ENCODE assay signal across 22 cellular contexts in genomic region chr17:4003131-4003500, GRCh38. TPM values are rescaled to one million over a fixed set of nuclear protein-coding genes. Genes with fewer than 3 reads are reported as not detected.
DNase-seq lines count a peak whose midpoint lies in the region; ATAC-seq and TF ChIP-seq lines count a peak whose summit lies in the region.
"Had no signal": no experiment of that assay in that cellular context is flagged by ENCODE, and none has a peak within 500 bp of the region (broad histone marks: within the 10 kb centered on the region; RNA-seq: fewer than 3 reads in every experiment).

No MANE protein-coding gene starts in this region.

- ATAC-seq in GM21619 (IDR thresholded peaks at IDR 0.05; ENCODE audit: unreplicated experiment) (no peak), HG03432 (IDR thresholded peaks at IDR 0.05; ENCODE audit: unreplicated experiment) (no peak), HG02884 (IDR thresholded peaks at IDR 0.05; ENCODE audit: unreplicated experiment) (no peak), GM19463 (IDR thresholded peaks at IDR 0.05; ENCODE audit: unreplicated experiment) (no peak)
- ATAC-seq: activated CD8-positive, alpha-beta T cell treated with anti-CD3 and anti-CD28 coated beads, Interleukin-2, amount 10 ng/mL, durations not matched to agents 7 days and 5 days had no signal

- no peak overlapping the region for H2AFZ ChIP-seq in ACC112 (ENCODE audit: low read length, unreplicated experiment)
- H2AFZ ChIP-seq: parathyroid adenoma had no signal

- H3K79me2 ChIP-seq in ACC112 (ENCODE audit: control insufficient read depth, insufficient read depth, low read length, unreplicated experiment), result no peaks in the 10 kb centered on the region
- H3K79me2 ChIP-seq: parathyroid adenoma had no signal

- peak overlapping the region; percentile 58; the same call in 1 of the 2 replicates for H3K27ac ChIP-seq in ACC112 (ENCODE audit: low read depth, low read length)
- H3K27ac ChIP-seq: breast epithelium, parathyroid adenoma, skin epidermis, testis had no signal

- H3K4me3 Mint-ChIP-seq in glutamatergic neuron (ENCODE audit: unreplicated experiment), result peak overlapping the region; percentile 46
- H3K4me3 Mint-ChIP-seq: activated B cell treated with CpG ODN at 0.5 μM for 24 hours; activated CD8-positive, alpha-beta T cell treated with anti-CD3 and anti-CD28 coated beads, Interleukin-2, amount 10 ng/mL, durations not matched to agents 7 days and 5 days; activated naive CD8-positive, alpha-beta T cell treated with anti-CD3 and anti-CD28 coated beads, Interleukin-2, amount 10 ng/mL, durations not matched to agents 7 days and 5 days; T-helper 1 cell treated with Interleukin-12 subunit alpha and Interleukin-12 subunit beta and Interleukin-4 antibody, amounts not matched to agents 30 μg/mL and 1 μg/mL, for 36 hours had no signal

- DNase-seq in KBM-7 (peak; percentile 25), glutamatergic neuron (no peak), posterior vena cava (ENCODE audit: low spot score) (peak; percentile 80)
- DNase-seq: activated B cell treated with CpG ODN at 0.5 μM for 24 hours; activated naive CD8-positive, alpha-beta T cell treated with anti-CD3 and anti-CD28 coated beads, Interleukin-2, amount 10 ng/mL, durations not matched to agents 7 days and 5 days; foreskin melanocyte; NCI-H2029; NCI-H510A treated with DMSO at 0.1 percent for 48 hours; SHP77; stimulated activated CD4-positive, alpha-beta T cell treated with anti-CD3 and anti-CD28 coated beads, Interleukin-4, amount 100 ng/mL, for 24 hours; testis had no signal

- H3K4me3 ChIP-seq in ACC112 (ENCODE audit: low read depth, low read length), result no peak overlapping the region
- H3K4me3 ChIP-seq: breast epithelium, skin epidermis had no signal

- in situ Hi-C loops in KBM-7 (cut with MboI; ENCODE audit: low pct_unique_long_range_greater_than_20kb, low sequenced_read_pairs), result no loop called here

- H3K27me3 ChIP-seq in ACC112 (ENCODE audit: insufficient read depth, low read length), result no peaks in the 10 kb centered on the region
- H3K27me3 ChIP-seq: breast epithelium, testis had no signal

- peaks cover 15% of the 10 kb centered on the region for H3K4me1 Mint-ChIP-seq in glutamatergic neuron (ENCODE audit: low read depth, unreplicated experiment)

- H3K27me3 Mint-ChIP-seq in glutamatergic neuron (ENCODE audit: unreplicated experiment), result peaks cover 2% of the 10 kb centered on the region
- H3K27me3 Mint-ChIP-seq: activated B cell treated with CpG ODN at 0.5 μM for 24 hours had no signal

- H3K4me1 ChIP-seq in ACC112 (ENCODE audit: control insufficient read depth, insufficient read depth, low read length, unreplicated experiment), result peaks cover 8% of the 10 kb centered on the region
- H3K4me1 ChIP-seq: breast epithelium, parathyroid adenoma, testis had no signal

- no peaks in the 10 kb centered on the region for H3K36me3 Mint-ChIP-seq in glutamatergic neuron (ENCODE audit: unreplicated experiment)

- intact Hi-C loops in posterior vena cava (cut with DNase I), result loop anchor here (5.0 to 10.0 kb wide), 3 partner anchors 88 to 141 kb away; partner anchors contain the start of gene P2RX1 (in 1 of the 2)

- 0 out of 2 replicates have a peak, but pooled peaks cover 2% of the 10 kb centered on the region for H3K36me3 ChIP-seq in ACC112 (ENCODE audit: insufficient read depth, low read length)

- TF ChIP-seq CTCF in glutamatergic neuron (IDR thresholded peaks at IDR 0.05; ENCODE audit: partially characterized antibody, unreplicated experiment), result no peak

- H3K27ac Mint-ChIP-seq in glutamatergic neuron (ENCODE audit: unreplicated experiment), result peak overlapping the region; percentile 62
- H3K27ac Mint-ChIP-seq: activated CD8-positive, alpha-beta T cell treated with anti-CD3 and anti-CD28 coated beads, Interleukin-2, amount 10 ng/mL, durations not matched to agents 7 days and 5 days; activated naive CD8-positive, alpha-beta T cell treated with anti-CD3 and anti-CD28 coated beads, Interleukin-2, amount 10 ng/mL, durations not matched to agents 7 days and 5 days; T-helper 1 cell treated with Interleukin-12 subunit alpha and Interleukin-12 subunit beta and Interleukin-4 antibody, amounts not matched to agents 30 μg/mL and 1 μg/mL, for 36 hours had no signal

- peaks cover 5% of the 10 kb centered on the region for H3K9me3 Mint-ChIP-seq in glutamatergic neuron (ENCODE audit: unreplicated experiment)
- H3K9me3 Mint-ChIP-seq: activated B cell treated with CpG ODN at 0.5 μM for 24 hours; activated naive CD8-positive, alpha-beta T cell treated with anti-CD3 and anti-CD28 coated beads, Interleukin-2, amount 10 ng/mL, durations not matched to agents 7 days and 5 days; T-helper 1 cell treated with Interleukin-12 subunit alpha and Interleukin-12 subunit beta and Interleukin-4 antibody, amounts not matched to agents 30 μg/mL and 1 μg/mL, for 36 hours had no signal

RNA-seq across cellular contexts. Expression of gene ATP2A3, which starts 38.9 kb away (rescaled TPM):
- 97.8 TPM for total RNA-seq in glutamatergic neuron (ENCODE audit: unreplicated experiment)
- 10 to 100 TPM; 27.5 to 27.7 TPM for total RNA-seq in posterior vena cava
- total RNA-seq: dermis blood vessel endothelial cell had no signal
